ENCODE assay signal across 1 cellular context in genomic region chr12:6188954-6189353, GRCh38.
TF ChIP-seq lines count a peak whose summit lies in the region.

No MANE protein-coding gene starts in this region.

TF ChIP-seq in H1, 55 proteins besides CTCF, POLR2A, EP300 and RAD21:
- no peak for TF ChIP-seq KDM4A (IDR thresholded peaks at IDR 0.05; ENCODE audit: low read depth, low read length, severe bottlenecking)
- TF ChIP-seq CHD7 (IDR thresholded peaks at IDR 0.05; ENCODE audit: insufficient replicate concordance, low read length): no peak
- TF ChIP-seq NRF1 (IDR thresholded peaks at IDR 0.05; ENCODE audit: low read depth, low read length): no peak
- TF ChIP-seq BACH1 (IDR thresholded peaks at IDR 0.05; ENCODE audit: low read length): no peak
- no peak for TF ChIP-seq KDM5A (IDR thresholded peaks at IDR 0.05; ENCODE audit: low read length)
- no peak for TF ChIP-seq EGR1 (IDR thresholded peaks at IDR 0.05; ENCODE audit: borderline replicate concordance, low read depth, low read length)
- TF ChIP-seq CHD2 (IDR thresholded peaks at IDR 0.05; ENCODE audit: low read length): no peak
- no peak for TF ChIP-seq ASH2L (IDR thresholded peaks at IDR 0.05; ENCODE audit: low read length)
- no peak for TF ChIP-seq CHD1 (IDR thresholded peaks at IDR 0.05; ENCODE audit: low read depth, low read length)
- TF ChIP-seq SIRT6 (IDR thresholded peaks at IDR 0.05; ENCODE audit: low read length): no peak
- TF ChIP-seq JUN (IDR thresholded peaks at IDR 0.05; ENCODE audit: low read depth, low read length): no peak
- no peak for TF ChIP-seq TAF1 (IDR thresholded peaks at IDR 0.05; ENCODE audit: low read depth, low read length)
- no peak for TF ChIP-seq SUZ12 (IDR thresholded peaks at IDR 0.05; ENCODE audit: low read length)
- TF ChIP-seq GTF2F1 (IDR thresholded peaks at IDR 0.05; ENCODE audit: borderline replicate concordance, low read depth, low read length): no peak
- TF ChIP-seq ATF2 (IDR thresholded peaks at IDR 0.05; ENCODE audit: low read length): no peak
- no peak for TF ChIP-seq RNF2 (IDR thresholded peaks at IDR 0.05; ENCODE audit: borderline replicate concordance, low read depth, low read length, missing control alignments, poor library complexity, severe bottlenecking)
- no peak for TF ChIP-seq CTBP2 (IDR thresholded peaks at IDR 0.05; ENCODE audit: borderline replicate concordance, insufficient read depth, insufficient read length, low read length)
- TF ChIP-seq CBX8 (IDR thresholded peaks at IDR 0.05; ENCODE audit: borderline replicate concordance, low read depth, low read length): no peak
- TF ChIP-seq JUND (IDR thresholded peaks at IDR 0.05; ENCODE audit: low read length): no peak
